ENCODE assay signal across 9 cellular contexts in genomic region chr6:28978137-28978491, GRCh38. TPM values are rescaled to one million over a fixed set of nuclear protein-coding genes. Genes with fewer than 3 reads are reported as not detected.
DNase-seq lines count a peak whose midpoint lies in the region; ATAC-seq and TF ChIP-seq lines count a peak whose summit lies in the region.
"Had no signal": no experiment of that assay in that cellular context is flagged by ENCODE, and none has a peak within 500 bp of the region (broad histone marks: within the 10 kb centered on the region; RNA-seq: fewer than 3 reads in every experiment).

No MANE protein-coding gene starts in this region.

- H3K27me3 Mint-ChIP-seq in activated CD4-positive, alpha-beta T cell treated with anti-CD3 and anti-CD28 coated beads, Interleukin-2, amount 10 ng/mL, durations not matched to agents 24 days and 14 days, result peaks cover 35% of the 10 kb centered on the region
- H3K27me3 Mint-ChIP-seq in activated CD4-positive, alpha-beta T cell treated with anti-CD3 and anti-CD28 coated beads, Interleukin-2, amount 10 ng/mL, durations not matched to agents 7 days and 5 days, result peaks cover 47% of the 10 kb centered on the region
- peaks cover 22% of the 10 kb centered on the region for H3K27me3 Mint-ChIP-seq in endodermal cell (ENCODE audit: insufficient read depth)
- H3K27me3 Mint-ChIP-seq in osteocyte (ENCODE audit: unreplicated experiment), result no peaks in the 10 kb centered on the region

- intact Hi-C loops in activated CD4-positive, alpha-beta T cell treated with anti-CD3 and anti-CD28 coated beads, Interleukin-2, amount 10 ng/mL, durations not matched to agents 24 days and 14 days (cut with micrococcal nuclease), result no loop called here
- intact Hi-C loops in Panc1 (cut with micrococcal nuclease; ENCODE audit: unreplicated experiment) (no loop called here), esophagus muscularis mucosa (cut with DNase I) (no loop called here)

- POLR2A ChIA-PET in activated CD4-positive, alpha-beta T cell treated with anti-CD3 and anti-CD28 coated beads, Interleukin-2, amount 10 ng/mL, durations not matched to agents 7 days and 5 days (lab: Charles Lee), result no interaction called here
- POLR2A ChIA-PET in Panc1 (lab: Charles Lee), result no interaction called here

- H3K27me3 ChIP-seq in Panc1 (ENCODE audit: control insufficient read depth, insufficient read depth, low read length), result no peaks in the 10 kb centered on the region
- H3K27me3 ChIP-seq in endodermal cell (ENCODE audit: control insufficient read depth, insufficient read depth, low read length, poor library complexity, severe bottlenecking), result peaks cover 28% of the 10 kb centered on the region
- H3K27me3 ChIP-seq in upper lobe of left lung, result no peaks in the 10 kb centered on the region
- H3K27me3 ChIP-seq in esophagus muscularis mucosa, result peaks cover 0 to 39% (median 6%) of the 10 kb centered on the region in 4 donors

- in situ Hi-C loops in Panc1 (cut with HindIII; ENCODE audit: low pct_unique_long_range_greater_than_20kb, low sequenced_read_pairs), result no loop called here

- H3K4me1 Mint-ChIP-seq in activated CD4-positive, alpha-beta T cell treated with anti-CD3 and anti-CD28 coated beads, Interleukin-2, amount 10 ng/mL, durations not matched to agents 24 days and 14 days, result peaks cover 42% of the 10 kb centered on the region
- peaks cover 43% of the 10 kb centered on the region for H3K4me1 Mint-ChIP-seq in activated CD4-positive, alpha-beta T cell treated with anti-CD3 and anti-CD28 coated beads, Interleukin-2, amount 10 ng/mL, durations not matched to agents 7 days and 5 days
- peaks cover 20% of the 10 kb centered on the region for H3K4me1 Mint-ChIP-seq in endodermal cell
- H3K4me1 Mint-ChIP-seq in osteocyte (ENCODE audit: unreplicated experiment), result peaks cover 30% of the 10 kb centered on the region

- CTCF ChIA-PET in activated CD4-positive, alpha-beta T cell treated with anti-CD3 and anti-CD28 coated beads, Interleukin-2, amount 10 ng/mL, durations not matched to agents 7 days and 5 days (lab: Charles Lee), result no interaction called here
- CTCF ChIA-PET in Panc1 (lab: Charles Lee), result no interaction called here

- H3K9ac ChIP-seq in endodermal cell (ENCODE audit: extremely low read depth, low read length, poor library complexity, severe bottlenecking), result no peak overlapping the region

- H3K36me3 ChIP-seq in Panc1 (ENCODE audit: control insufficient read depth, insufficient read depth, low read length) (no peaks in the 10 kb centered on the region), endodermal cell (ENCODE audit: control insufficient read depth, insufficient read depth, low read length) (no peaks in the 10 kb centered on the region), upper lobe of left lung (no peaks in the 10 kb centered on the region), esophagus muscularis mucosa (no peaks in the 10 kb centered on the region)

- H3K9me3 Mint-ChIP-seq in activated CD4-positive, alpha-beta T cell treated with anti-CD3 and anti-CD28 coated beads, Interleukin-2, amount 10 ng/mL, durations not matched to agents 24 days and 14 days, result peaks cover 8% of the 10 kb centered on the region
- H3K9me3 Mint-ChIP-seq in activated CD4-positive, alpha-beta T cell treated with anti-CD3 and anti-CD28 coated beads, Interleukin-2, amount 10 ng/mL, durations not matched to agents 7 days and 5 days, result no peaks in the 10 kb centered on the region
- H3K9me3 Mint-ChIP-seq in endodermal cell (no peaks in the 10 kb centered on the region), osteocyte (ENCODE audit: unreplicated experiment) (no peaks in the 10 kb centered on the region)

- no peak overlapping the region for H3K27ac Mint-ChIP-seq in activated CD4-positive, alpha-beta T cell treated with anti-CD3 and anti-CD28 coated beads, Interleukin-2, amount 10 ng/mL, durations not matched to agents 24 days and 14 days
- no peak overlapping the region for H3K27ac Mint-ChIP-seq in activated CD4-positive, alpha-beta T cell treated with anti-CD3 and anti-CD28 coated beads, Interleukin-2, amount 10 ng/mL, durations not matched to agents 7 days and 5 days
- H3K27ac Mint-ChIP-seq in endodermal cell (peak overlapping the region; percentile 31), osteocyte (ENCODE audit: unreplicated experiment) (no peak overlapping the region)
- H3K27ac Mint-ChIP-seq: T-helper 17 cell had no signal

- H3K4me3 Mint-ChIP-seq in activated CD4-positive, alpha-beta T cell treated with anti-CD3 and anti-CD28 coated beads, Interleukin-2, amount 10 ng/mL, durations not matched to agents 24 days and 14 days, result peak overlapping the region; percentile 81
- no peak overlapping the region for H3K4me3 Mint-ChIP-seq in activated CD4-positive, alpha-beta T cell treated with anti-CD3 and anti-CD28 coated beads, Interleukin-2, amount 10 ng/mL, durations not matched to agents 7 days and 5 days
- peak overlapping the region; percentile 63 for H3K4me3 Mint-ChIP-seq in endodermal cell
- H3K4me3 Mint-ChIP-seq in osteocyte (ENCODE audit: unreplicated experiment), result peak overlapping the region; percentile 71

- TF ChIP-seq CTCF in Panc1 (IDR thresholded peaks at IDR 0.05) (no peak), endodermal cell (conservative IDR thresholded peaks at IDR 0.05) (no peak), osteocyte (IDR thresholded peaks at IDR 0.05) (no peak), upper lobe of left lung (IDR thresholded peaks at IDR 0.05) (no peak), esophagus muscularis mucosa (IDR thresholded peaks at IDR 0.05) (no peak)

- TF ChIP-seq POLR2A in upper lobe of left lung (IDR thresholded peaks at IDR 0.05), result no peak
- TF ChIP-seq POLR2A in esophagus muscularis mucosa (IDR thresholded peaks at IDR 0.05; ENCODE audit: low read depth), result no peak

- H3K4me3 ChIP-seq in Panc1 (ENCODE audit: low read depth in 2 of 2, low read length in 2 of 2) (peak overlapping the region in 1 of 2 experiments; percentile 49; a peak in 2 of 4 replicates), endodermal cell (ENCODE audit: low read length) (no peak overlapping the region), upper lobe of left lung (no peak overlapping the region), esophagus muscularis mucosa (no peak overlapping the region)

- peaks cover 7% of the 10 kb centered on the region for H3K36me3 Mint-ChIP-seq in activated CD4-positive, alpha-beta T cell treated with anti-CD3 and anti-CD28 coated beads, Interleukin-2, amount 10 ng/mL, durations not matched to agents 24 days and 14 days (ENCODE audit: low read depth)
- H3K36me3 Mint-ChIP-seq in activated CD4-positive, alpha-beta T cell treated with anti-CD3 and anti-CD28 coated beads, Interleukin-2, amount 10 ng/mL, durations not matched to agents 7 days and 5 days (ENCODE audit: low read depth), result peaks cover 4% of the 10 kb centered on the region
- H3K36me3 Mint-ChIP-seq in endodermal cell (ENCODE audit: low read depth) (no peaks in the 10 kb centered on the region), osteocyte (ENCODE audit: unreplicated experiment) (no peaks in the 10 kb centered on the region)

- no peak for DNase-seq in activated CD4-positive, alpha-beta T cell treated with anti-CD3 and anti-CD28 coated beads, Interleukin-2, amount 10 ng/mL, durations not matched to agents 24 days and 14 days
- no peak for DNase-seq in activated CD4-positive, alpha-beta T cell treated with anti-CD3 and anti-CD28 coated beads, Interleukin-2, amount 10 ng/mL, durations not matched to agents 7 days and 5 days
- DNase-seq in Panc1 (ENCODE audit: low read depth, low spot score) (no peak), endodermal cell (no peak), osteocyte (ENCODE audit: extremely low spot score, unreplicated experiment) (no peak), upper lobe of left lung (no peak), esophagus muscularis mucosa (ENCODE audit: extremely low spot score) (no peak)
- DNase-seq: T-helper 17 cell had no signal

- TF ChIP-seq EP300 in upper lobe of left lung (IDR thresholded peaks at IDR 0.05) (no peak), esophagus muscularis mucosa (IDR thresholded peaks at IDR 0.05) (no peak)

- H3K4me1 ChIP-seq in Panc1 (ENCODE audit: control insufficient read depth, insufficient read depth, low read length) (peaks cover 30% of the 10 kb centered on the region), endodermal cell (ENCODE audit: control insufficient read depth, insufficient read depth, low read length) (peaks cover 5% of the 10 kb centered on the region), upper lobe of left lung (peaks cover 9 to 19% (median 9%) of the 10 kb centered on the region in 4 donors), esophagus muscularis mucosa (peaks cover 3 to 24% (median 20%) of the 10 kb centered on the region in 4 donors)

- ATAC-seq in Panc1, result no peak
- no peak for ATAC-seq in upper lobe of left lung (ENCODE audit: low FRiP score in 2 of 2)
- ATAC-seq in HG02571 (IDR thresholded peaks at IDR 0.05; ENCODE audit: unreplicated experiment), result no peak
- ATAC-seq: T-helper 17 cell had no signal

- H3K9me3 ChIP-seq in Panc1 (ENCODE audit: control insufficient read depth, insufficient read depth, low read depth, low read length), result no peaks in the 10 kb centered on the region
- H3K9me3 ChIP-seq in endodermal cell (ENCODE audit: control insufficient read depth, low read length), result no peaks in the 10 kb centered on the region
- H3K9me3 ChIP-seq in upper lobe of left lung, result no peaks in the 10 kb centered on the region
- H3K9me3 ChIP-seq in esophagus muscularis mucosa, result no peaks in the 10 kb centered on the region

- H3K27ac ChIP-seq in Panc1 (ENCODE audit: low read length) (peak overlapping the region; percentile 97), endodermal cell (ENCODE audit: low read depth, low read length) (no peak overlapping the region), upper lobe of left lung (no peak overlapping the region), esophagus muscularis mucosa (replicated peaks in 1 of 4) (no peak overlapping the region)

- BruUV-seq in Panc1 (replicated peaks; lab: Mats Ljungman, UMichigan), result no TSS peak

- WGBS in endodermal cell (ENCODE audit: insufficient coverage in 1 of 2, insufficient read length in 1 of 2), 2 experiments, result 68 to 90% methylated on average over 1 to 2 of the region's 2 CpGs
- WGBS in upper lobe of left lung, 2 donors, result 90 to 100% methylated on average over 2 of the region's 2 CpGs
- 98% methylated on average over 2 of the region's 2 CpGs for WGBS in esophagus muscularis mucosa

RNA-seq across cellular contexts. Expression of gene ZNF311, which starts 27.0 kb away (rescaled TPM):
- 0.86 and 0.97 TPM in 2 replicates for total RNA-seq in activated CD4-positive, alpha-beta T cell treated with anti-CD3 and anti-CD28 coated beads, Interleukin-2, amount 10 ng/mL, durations not matched to agents 24 days and 14 days
- under 1 TPM; 0.55 to 0.65 TPM for total RNA-seq in activated CD4-positive, alpha-beta T cell treated with anti-CD3 and anti-CD28 coated beads, Interleukin-2, amount 10 ng/mL, durations not matched to agents 7 days and 5 days
- 0.39 TPM for total RNA-seq in Panc1 (2021; ENCODE audit: unreplicated experiment)
- 0.29 TPM for polyA plus RNA-seq in Panc1 (2012; ENCODE audit: insufficient read length)
- total RNA-seq in endodermal cell, result 1 to 10 TPM; 2.2 to 6.5 TPM
- 0.53 TPM for polyA plus RNA-seq in endodermal cell (2013, experiment 1 of 2)
- polyA plus RNA-seq in endodermal cell (2013, experiment 2 of 2), result 0.46 TPM
- total RNA-seq in osteocyte, result 1.5 and 1.7 TPM in 2 replicates
- 1 to 10 TPM in 4 of 6 donors, under 1 TPM in 1, not detected in 1; 0.76 to 6.3 (median 1.7) TPM for total RNA-seq in upper lobe of left lung
- total RNA-seq in esophagus muscularis mucosa, result 1 to 10 TPM in 1 of 4 donors, under 1 TPM in 3; 0.17 to 1.7 (median 0.53) TPM

RNA-seq across cellular contexts. Expression of gene TRIM27, which starts 54.3 kb away (rescaled TPM):
- 64.8 and 67.3 TPM in 2 replicates for total RNA-seq in activated CD4-positive, alpha-beta T cell treated with anti-CD3 and anti-CD28 coated beads, Interleukin-2, amount 10 ng/mL, durations not matched to agents 24 days and 14 days
- total RNA-seq in activated CD4-positive, alpha-beta T cell treated with anti-CD3 and anti-CD28 coated beads, Interleukin-2, amount 10 ng/mL, durations not matched to agents 7 days and 5 days, result 10 to 100 TPM; 63.1 to 66.6 TPM
- total RNA-seq in Panc1 (2021; ENCODE audit: unreplicated experiment), result 53.0 TPM
- 42.6 TPM for polyA plus RNA-seq in Panc1 (2012; ENCODE audit: insufficient read length)
- total RNA-seq in endodermal cell, result 10 to 100 TPM; 81.8 to 82.7 TPM
- polyA plus RNA-seq in endodermal cell (2013, experiment 1 of 2), result 53.4 TPM
- 50.1 TPM for polyA plus RNA-seq in endodermal cell (2013, experiment 2 of 2)
- 55.7 and 58.3 TPM in 2 replicates for total RNA-seq in osteocyte
- total RNA-seq in upper lobe of left lung, result 10 to 100 TPM; 45.8 to 90.1 (median 55.5) TPM
- 10 to 100 TPM; 31.1 to 42.2 (median 36.0) TPM for total RNA-seq in esophagus muscularis mucosa
